ENCODE assay signal across 15 cellular contexts in the genomic region with DNA sequence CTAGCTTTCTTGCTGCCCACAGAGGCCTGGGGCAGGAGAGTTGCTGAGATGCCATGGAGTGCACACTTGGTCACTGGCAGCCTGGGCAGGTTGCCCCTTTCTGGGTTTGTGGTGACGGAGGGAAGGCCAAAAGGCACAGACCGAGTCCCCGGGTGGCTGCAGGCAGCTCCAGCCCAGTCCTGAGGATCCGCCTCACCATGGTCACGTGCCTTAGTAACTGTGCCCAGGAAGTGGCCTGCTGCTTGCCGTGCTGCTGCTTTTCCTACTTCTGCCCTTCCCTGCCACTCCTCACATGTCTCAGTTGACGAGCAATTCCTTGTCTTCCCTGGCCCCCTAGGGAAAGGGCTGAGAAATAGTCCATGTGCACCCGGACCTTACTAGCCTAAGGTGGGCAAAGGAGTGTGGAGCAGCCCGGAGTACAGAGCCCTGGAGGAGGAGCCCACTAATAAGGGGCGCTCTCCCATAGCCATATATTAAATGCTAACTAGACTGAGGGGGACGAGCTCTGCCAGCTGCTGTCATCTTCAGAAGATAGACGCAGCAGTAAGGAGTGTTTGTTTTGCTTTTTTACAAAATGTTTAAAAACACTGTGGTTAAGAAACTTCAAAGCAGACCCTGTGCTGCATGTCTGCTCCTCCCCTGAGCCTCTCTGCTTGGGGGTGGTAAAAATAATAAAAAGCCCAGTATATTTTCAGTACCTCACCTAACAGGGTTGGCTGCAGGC. TPM values are rescaled to one million over a fixed set of nuclear protein-coding genes. Genes with fewer than 3 reads are reported as not detected.
DNase-seq lines count a peak whose midpoint lies in the region; ATAC-seq and TF ChIP-seq lines count a peak whose summit lies in the region.
"Not testable (repeated sequence)": the region's sequence is repeated elsewhere in the genome, so short reads cannot be mapped to it uniquely, and the experiment has no call there.
"Had no signal": no experiment of that assay in that cellular context is flagged by ENCODE, and none has a peak within 500 bp of the region (broad histone marks: within the 10 kb centered on the region; RNA-seq: fewer than 3 reads in every experiment).

No MANE protein-coding gene starts in this region.

- CTCF ChIA-PET in CD4-positive, alpha-beta T cell (lab: Charles Lee); IMR-90 (lab: Yijun Ruan, JAX): not testable (repeated sequence)

- H2BK20ac ChIP-seq in IMR-90 (ENCODE audit: low read depth, low read length) = not testable (repeated sequence)

- not testable (repeated sequence) for H3K9me3 Mint-ChIP-seq in CD4-positive, alpha-beta T cell; activated naive CD4-positive, alpha-beta T cell treated with anti-CD3 and anti-CD28 coated beads, Interleukin-2, amount 50 U/mL, for 72 hours

- H4K91ac ChIP-seq in IMR-90 (ENCODE audit: insufficient read depth, low read depth, low read length) = not testable (repeated sequence)

- not testable (repeated sequence) for TF ChIP-seq EP300 in gastroesophageal sphincter (IDR thresholded peaks at IDR 0.05)

- H3K56ac ChIP-seq in IMR-90 (ENCODE audit: extremely low read depth, insufficient read depth, low read length) = not testable (repeated sequence)

- not testable (repeated sequence) for H3K27ac Mint-ChIP-seq in CD4-positive, alpha-beta T cell; activated naive CD4-positive, alpha-beta T cell treated with anti-CD3 and anti-CD28 coated beads, Interleukin-2, amount 50 U/mL, for 72 hours

- H3K27me3 ChIP-seq in CD4-positive, alpha-beta T cell (ENCODE audit: control insufficient read depth, insufficient read depth, low read length); IMR-90 (ENCODE audit: control insufficient read depth, insufficient read depth, low read length); gastroesophageal sphincter; lower lobe of right lung (ENCODE audit: low read depth); upper lobe of right lung: not testable (repeated sequence)

- H3K4me3 ChIP-seq in IMR-90 (ENCODE audit: insufficient read depth, low read depth, low read length); gastroesophageal sphincter; lower lobe of right lung; upper lobe of right lung: not testable (repeated sequence)

- not testable (repeated sequence) for H2BK5ac ChIP-seq in IMR-90 (ENCODE audit: low read depth, low read length, poor library complexity, severe bottlenecking)

- not testable (repeated sequence) for H3K9me1 ChIP-seq in IMR-90 (ENCODE audit: insufficient read depth, low read length)

- H3K4ac ChIP-seq in IMR-90 (ENCODE audit: low read depth, low read length) = not testable (repeated sequence)

- dilution Hi-C loops in IMR-90 (cut with HindIII; ENCODE audit: low sequenced_read_pairs, unreplicated experiment) = not testable (repeated sequence)

- not testable (repeated sequence) for H3K27ac ChIP-seq in CD4-positive, alpha-beta T cell (ENCODE audit: low read depth, low read length); IMR-90 (ENCODE audit: insufficient read depth, low read length); gastroesophageal sphincter; lower lobe of right lung; upper lobe of right lung

- not testable (repeated sequence) for H2AK9ac ChIP-seq in IMR-90 (replicated peaks; ENCODE audit: low read depth, low read length, poor library complexity)

- H3K27me3 Mint-ChIP-seq in CD4-positive, alpha-beta T cell = not testable (repeated sequence)

- not testable (repeated sequence) for H3K4me1 ChIP-seq in IMR-90 (ENCODE audit: control insufficient read depth, insufficient read depth, low read length); gastroesophageal sphincter; lower lobe of right lung; upper lobe of right lung

- DNase-seq in CD4-positive, alpha-beta T cell; IMR-90; activated naive CD4-positive, alpha-beta T cell treated with anti-CD3 and anti-CD28 coated beads, Interleukin-2, amount 50 U/mL, for 72 hours (ENCODE audit: low spot score in 2 of 2); left cardiac atrium; lower lobe of right lung; upper lobe of right lung: not testable (repeated sequence)

- not testable (repeated sequence) for TF ChIP-seq POLR2A in IMR-90 (IDR thresholded peaks at IDR 0.05; ENCODE audit: low read depth, low read length); gastroesophageal sphincter (IDR thresholded peaks at IDR 0.05)

- not testable (repeated sequence) for H3K14ac ChIP-seq in IMR-90 (replicated peaks; ENCODE audit: low read depth, low read length)

- H2BK120ac ChIP-seq in IMR-90 (ENCODE audit: low read depth, low read length) = not testable (repeated sequence)

- not testable (repeated sequence) for H3K4me2 ChIP-seq in IMR-90 (ENCODE audit: low read depth, low read length)

- H3K4me3 Mint-ChIP-seq in CD4-positive, alpha-beta T cell = not testable (repeated sequence)

- H3K18ac ChIP-seq in IMR-90 (ENCODE audit: low read depth, low read length) = not testable (repeated sequence)

- H2AFZ ChIP-seq in IMR-90 (replicated peaks; ENCODE audit: low read length, poor library complexity) = not testable (repeated sequence)

- TF ChIP-seq CTCF in CD4-positive, alpha-beta T cell (IDR thresholded peaks at IDR 0.05); IMR-90 (conservative IDR thresholded peaks at IDR 0.05; ENCODE audit: low read depth, low read length); gastroesophageal sphincter (IDR thresholded peaks at IDR 0.05); lower lobe of right lung (IDR thresholded peaks at IDR 0.05); upper lobe of right lung (IDR thresholded peaks at IDR 0.05): not testable (repeated sequence)

- not testable (repeated sequence) for H3K36me3 Mint-ChIP-seq in CD4-positive, alpha-beta T cell (ENCODE audit: low read depth); activated naive CD4-positive, alpha-beta T cell treated with anti-CD3 and anti-CD28 coated beads, Interleukin-2, amount 50 U/mL, for 72 hours

- in situ Hi-C loops in IMR-90 (cut with MboI; ENCODE audit: low sequenced_read_pairs) = not testable (repeated sequence)

- not testable (repeated sequence) for H3K23ac ChIP-seq in IMR-90 (ENCODE audit: low read depth, low read length)

- intact Hi-C loops in CD4-positive, alpha-beta T cell (cut with DNase I, micrococcal nuclease); IMR-90 (cut with micrococcal nuclease); left cardiac atrium (cut with DNase I); lower lobe of right lung (cut with DNase I); upper lobe of right lung (cut with DNase I): not testable (repeated sequence)

- WGBS in IMR-90 (ENCODE audit: extremely low coverage in 2 of 2, insufficient read length in 1 of 2), 2 experiments = no CpG with 5 or more reads among the region's 12 CpGs
- WGBS in gastroesophageal sphincter (ENCODE audit: low coverage in 1 of 2), 2 donors = no CpG with 5 or more reads among the region's 12 CpGs

- H4K5ac ChIP-seq in IMR-90 (ENCODE audit: low read depth, low read length) = not testable (repeated sequence)

- H3K79me1 ChIP-seq in IMR-90 (ENCODE audit: low read depth in 1 of 2, low read length in 2 of 2) = not testable (repeated sequence)

- not testable (repeated sequence) for H3K9ac ChIP-seq in IMR-90 (ENCODE audit: low read depth, low read length)

- not testable (repeated sequence) for H4K8ac ChIP-seq in IMR-90 (ENCODE audit: low read depth in 2 of 2, low read length in 2 of 2)

- peak; percentile 79 for ATAC-seq in CD4-positive, alpha-beta T cell (ENCODE audit: poor library complexity)
- ATAC-seq in IMR-90 (ENCODE audit: low read depth) (peak; percentile 72), gastroesophageal sphincter (peak; percentile 31), left cardiac atrium (peak; percentile 66 to 68), lower lobe of right lung (peak; percentile 70 to 76), upper lobe of right lung (peak; percentile 63)
- ATAC-seq in activated CD4-positive, CD25-positive, alpha-beta regulatory T cell treated with anti-CD3 and anti-CD28 coated beads, Interleukin-2, amount 50 U/mL, for 24 hours = peak; percentile 17 to 48
- peak; percentile 39 to 54 for ATAC-seq in activated naive CD4-positive, alpha-beta T cell treated with anti-CD3 and anti-CD28 coated beads, Interleukin-2, amount 50 U/mL, for 72 hours

- H4K20me1 ChIP-seq in IMR-90 (ENCODE audit: insufficient read depth, low read length) = not testable (repeated sequence)

- POLR2A ChIA-PET in CD4-positive, alpha-beta T cell (lab: Charles Lee); IMR-90 (lab: Charles Lee; ENCODE audit: unreplicated experiment): not testable (repeated sequence)

- H3K9me3 ChIP-seq in CD4-positive, alpha-beta T cell (ENCODE audit: control insufficient read depth, low read length); IMR-90 (ENCODE audit: control insufficient read depth, insufficient read depth, low read length); gastroesophageal sphincter; lower lobe of right lung; upper lobe of right lung: not testable (repeated sequence)

- not testable (repeated sequence) for H2BK15ac ChIP-seq in IMR-90 (ENCODE audit: low read depth, low read length)

- not testable (repeated sequence) for H3K36me3 ChIP-seq in IMR-90 (ENCODE audit: control insufficient read depth, insufficient read depth, low read length); gastroesophageal sphincter; lower lobe of right lung; upper lobe of right lung

- not testable (repeated sequence) for BruUV-seq in IMR-90 (replicated peaks; lab: Mats Ljungman, UMichigan)

- H3K4me1 Mint-ChIP-seq in CD4-positive, alpha-beta T cell (ENCODE audit: low read depth) = not testable (repeated sequence)

- TF ChIP-seq RAD21 in IMR-90 (IDR thresholded peaks at IDR 0.05; ENCODE audit: low read length) = not testable (repeated sequence)

- not testable (repeated sequence) for H2AK5ac ChIP-seq in IMR-90 (ENCODE audit: low read depth, low read length)

RNA-seq across cellular contexts. Expression of a gene that starts 19.6 kb away (rescaled TPM):
- not detected for total RNA-seq in CD4-positive, alpha-beta T cell
- total RNA-seq in IMR-90 (2012; rRNA removed) (not detected in 2 replicates), gastroesophageal sphincter (not detected), left cardiac atrium (not detected), lower lobe of right lung (not detected), upper lobe of right lung (not detected)
- not detected in 2 replicates for polyA plus RNA-seq in IMR-90 (2012; rRNA removed)
- polyA plus RNA-seq in IMR-90 (2012; cell fraction: cytosol; rRNA removed) = not detected in 2 replicates
- not detected in 2 replicates for polyA plus RNA-seq in IMR-90 (2012; cell fraction: nucleus; rRNA removed; ENCODE audit: low replicate concordance)
- not detected for total RNA-seq in activated naive CD4-positive, alpha-beta T cell treated with anti-CD3 and anti-CD28 coated beads, Interleukin-2, amount 50 U/mL, for 72 hours
- total RNA-seq: A673, Caco-2, H7, HFFc6, HT1080 had no signal
- polyA plus RNA-seq: AG04450, CD14-positive monocyte had no signal
